ENCODE assay signal across 1 cellular context in genomic region chr3:122415762-122416654, GRCh38.
TF ChIP-seq lines count a peak whose summit lies in the region.

Gene WDR5B (minus strand): TSS chr3:122416062. CDS start chr3:122415528, 534 bp downstream.

TF ChIP-seq in Ishikawa, 13 proteins besides CTCF, POLR2A, EP300 and RAD21 (continued from another document):
- no peak for TF ChIP-seq USF1 (IDR thresholded peaks at IDR 0.05)
- 0 out of 2 replicates have a peak, but pooled peaks have one; percentile 1 for TF ChIP-seq TEAD4 (IDR thresholded peaks at IDR 0.05)
- peak; percentile 84 for TF ChIP-seq TAF1 (IDR thresholded peaks at IDR 0.05; ENCODE audit: low read depth)
- no peak; the same call in 1 of the 2 replicates for TF ChIP-seq FOXM1 (IDR thresholded peaks at IDR 0.05; ENCODE audit: borderline replicate concordance, low read depth)
- 0 out of 2 replicates have a peak, but pooled peaks have one; percentile 34 for TF ChIP-seq YY1 (IDR thresholded peaks at IDR 0.05; ENCODE audit: low read depth)
